20 cellular contexts compared by ENCODE assay signal in the genomic region with DNA sequence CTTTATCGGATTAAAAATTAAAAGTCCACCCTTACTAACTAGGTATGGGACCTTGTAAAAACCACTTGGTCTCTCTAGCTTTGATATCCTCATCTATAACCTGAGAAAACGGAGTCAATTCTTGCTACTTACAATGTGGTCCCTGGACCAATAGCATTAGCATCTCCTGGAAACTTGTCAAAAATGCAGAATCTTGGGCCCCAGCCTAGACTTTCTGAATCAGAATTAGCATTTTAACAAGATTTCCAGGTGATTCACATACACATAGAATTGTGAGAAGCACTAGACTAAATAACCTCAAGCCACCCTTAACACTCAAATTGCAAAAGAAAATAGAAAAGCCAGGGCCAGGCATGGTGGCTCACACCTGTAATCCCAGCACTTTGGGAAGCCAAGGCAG.
"Had no signal": no experiment of that assay in that cellular context is flagged by ENCODE, and none has a peak within 500 bp of the region (broad histone marks: within the 10 kb centered on the region; RNA-seq: fewer than 3 reads in every experiment).

No MANE protein-coding gene starts in this region.

- H3K36me3 ChIP-seq: prostate gland had no signal

- DNase-seq: effector memory CD4-positive, alpha-beta T cell; foreskin keratinocyte; immature natural killer cell; kidney; left colon; left ventricle myocardium superior; mesenchymal stem cell; midbrain; occipital lobe; retina; right lobe of liver; stimulated activated CD4-positive, alpha-beta T cell treated with anti-CD3 and anti-CD28 coated beads, Interleukin-15, amount 100 ng/mL, for 24 hours; stimulated activated CD4-positive, alpha-beta T cell treated with anti-CD3 and anti-CD28 coated beads, Interleukin-1b, Interleukin-23, amount 100 ng/mL, for 48 hours; stimulated activated CD4-positive, alpha-beta T cell treated with anti-CD3 and anti-CD28 coated beads, Interleukin-4, amount 100 ng/mL, for 24 hours; stimulated activated naive CD4-positive, alpha-beta T cell; trophoblast cell had no signal

- H3K9me3 Mint-ChIP-seq: immature natural killer cell, nephron had no signal

- H3K9me3 ChIP-seq: prostate gland, right lobe of liver had no signal

- H3K27me3 ChIP-seq: foreskin keratinocyte, right lobe of liver had no signal

- H3K4me3 ChIP-seq: lung, prostate gland, right lobe of liver had no signal

- ATAC-seq: esophagus mucosa, foreskin keratinocyte, left colon, left ventricle myocardium superior, right lobe of liver had no signal

- H3K4me3 Mint-ChIP-seq: immature natural killer cell, nephron had no signal
